Comparison of ENCODE assay signal across 9 cellular contexts in the genomic region with DNA sequence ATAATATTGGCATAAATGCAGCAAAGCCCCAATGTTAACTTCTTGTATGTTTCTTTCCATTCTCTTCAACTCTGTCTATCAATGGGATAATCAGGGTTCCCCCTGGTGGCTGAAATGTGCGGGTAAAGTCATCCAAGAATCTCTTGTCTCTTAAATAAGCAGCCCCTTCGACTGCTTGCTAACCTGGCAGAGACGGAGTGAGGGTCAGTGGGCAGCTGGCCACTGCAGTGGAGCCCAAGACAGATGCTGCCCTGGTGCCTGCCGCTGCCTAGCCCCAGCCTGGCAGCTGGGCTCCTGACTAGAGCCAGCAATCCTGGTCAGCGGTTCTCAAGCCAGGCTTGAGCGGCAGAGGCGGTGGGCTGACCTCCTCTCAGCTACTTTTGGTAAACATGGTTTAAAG.
DNase-seq lines count a peak whose midpoint lies in the region; FAIRE-seq and TF ChIP-seq lines count a peak whose summit lies in the region.
"Had no signal": no experiment of that assay in that cellular context is flagged by ENCODE, and none has a peak within 500 bp of the region (broad histone marks: within the 10 kb centered on the region; RNA-seq: fewer than 3 reads in every experiment).

No MANE protein-coding gene starts in this region.

- no peaks in the 10 kb centered on the region for H3K9me2 ChIP-seq in SK-N-SH

- H3K9me3 ChIP-seq in SK-N-SH (no peaks in the 10 kb centered on the region), breast epithelium (no peaks in the 10 kb centered on the region), keratinocyte (ENCODE audit: control insufficient read depth, low read depth, low read length) (no peaks in the 10 kb centered on the region)

- H3K9me1 ChIP-seq in keratinocyte (ENCODE audit: control insufficient read depth, extremely low read depth, insufficient read depth, low read length), result no peaks in the 10 kb centered on the region

- POLR2A ChIA-PET in SK-N-SH (lab: Yijun Ruan, JAX), result no interaction called here

- no peak for TF ChIP-seq POLR2A in breast epithelium (IDR thresholded peaks at IDR 0.05)

- H3K4me1 ChIP-seq in SK-N-SH (ENCODE audit: control insufficient read depth in 1 of 2, insufficient read depth in 2 of 2, low read depth in 1 of 2, low read length in 1 of 2), result no peaks in the 10 kb centered on the region; a peak in 1 of 4 replicates
- no peaks in the 10 kb centered on the region for H3K4me1 ChIP-seq in breast epithelium
- H3K4me1 ChIP-seq in keratinocyte (ENCODE audit: control insufficient read depth, extremely low read depth, insufficient read depth, low read length), result peaks cover 5% of the 10 kb centered on the region

- peak; percentile 91 for TF ChIP-seq CTCF in 22Rv1 (IDR thresholded peaks at IDR 0.05)
- TF ChIP-seq CTCF in GM10266 (IDR thresholded peaks at IDR 0.05; ENCODE audit: control insufficient read depth, insufficient read depth, low read depth, missing control alignments), result peak; percentile 49
- TF ChIP-seq CTCF in LNCAP (IDR thresholded peaks at IDR 0.05), result peak; percentile 79
- TF ChIP-seq CTCF in SK-N-SH (IDR thresholded peaks at IDR 0.05), result peak; percentile 98
- TF ChIP-seq CTCF in breast epithelium (IDR thresholded peaks at IDR 0.05), result peak; percentile 50 to 77 (median 66)
- TF ChIP-seq CTCF in keratinocyte (optimal IDR thresholded peaks at IDR 0.05 in 1 of 3, IDR thresholded peaks at IDR 0.05 in 1 of 3, conservative IDR thresholded peaks at IDR 0.05 in 1 of 3; ENCODE audit: extremely low read depth in 1 of 3, insufficient read depth in 2 of 3, low read length in 3 of 3), result peak; percentile 54 to 79 (median 69)

- peak overlapping the region in 1 of 2 experiments; percentile 21; a peak in 1 of 4 replicates for H3K4me3 ChIP-seq in SK-N-SH (ENCODE audit: low read depth in 2 of 2, low read length in 1 of 2)
- H3K4me3 ChIP-seq in breast epithelium, result peak overlapping the region in 1 of 3 donors; percentile 39
- no peak overlapping the region for H3K4me3 ChIP-seq in keratinocyte (ENCODE audit: control insufficient read depth in 2 of 3, extremely low read depth in 1 of 3, insufficient read depth in 2 of 3, low read depth in 1 of 3, low read length in 3 of 3)

- H3K27me3 ChIP-seq in SK-N-SH (ENCODE audit: insufficient read depth) (peaks cover 35% of the 10 kb centered on the region; the same call in 1 of the 2 replicates), breast epithelium (no peaks in the 10 kb centered on the region), keratinocyte (ENCODE audit: control insufficient read depth, extremely low read depth, insufficient read depth, low read length) (no peaks in the 10 kb centered on the region)

- H2AFZ ChIP-seq in SK-N-SH (ENCODE audit: low read depth), result no peak overlapping the region
- no peak overlapping the region for H2AFZ ChIP-seq in keratinocyte (ENCODE audit: control insufficient read depth, low read length)

- H3K4me2 ChIP-seq in SK-N-SH, result peak overlapping the region; percentile 25; the same call in 1 of the 2 replicates
- H3K4me2 ChIP-seq in keratinocyte (ENCODE audit: control insufficient read depth, extremely low read depth, insufficient read depth, low read depth, low read length), result no peak overlapping the region

- H3K79me2 ChIP-seq in SK-N-SH (ENCODE audit: insufficient read depth) (no peaks in the 10 kb centered on the region), keratinocyte (ENCODE audit: control insufficient read depth, insufficient read depth, low read length) (no peaks in the 10 kb centered on the region)

- DNase-seq in GM10266 (ENCODE audit: extremely low spot score) (peak; percentile 29), SK-N-SH (peak; percentile 59), breast epithelium (ENCODE audit: low spot score in 2 of 2) (peak; percentile 56 to 66), keratinocyte (ENCODE audit: low read depth, low spot score) (no peak), GM19238 (ENCODE audit: insufficient read length, low spot score) (no peak)
- peak; percentile 47 to 50 for DNase-seq in stimulated activated CD4-positive, alpha-beta T cell treated with anti-CD3 and anti-CD28 coated beads, Interleukin-2, amount 100 ng/mL, for 24 hours

- no peaks in the 10 kb centered on the region for H4K20me1 ChIP-seq in SK-N-SH (ENCODE audit: insufficient read depth)
- no peaks in the 10 kb centered on the region for H4K20me1 ChIP-seq in keratinocyte (ENCODE audit: control insufficient read depth, extremely low read depth, insufficient read depth, low read length)

- no peaks in the 10 kb centered on the region for H3F3A ChIP-seq in SK-N-SH (replicated peaks; ENCODE audit: insufficient read depth)

- intact Hi-C loops in breast epithelium (cut with DNase I; ENCODE audit: low total_unique reads), result no loop called here

- H3K9ac ChIP-seq in SK-N-SH (no peak overlapping the region), keratinocyte (ENCODE audit: control insufficient read depth, extremely low read depth, insufficient read depth, low read length) (no peak overlapping the region)

- H3K27ac ChIP-seq in 22Rv1 (peak overlapping the region; percentile 66), SK-N-SH (ENCODE audit: low read depth in 2 of 2, low read length in 1 of 2) (no peak overlapping the region), breast epithelium (peak overlapping the region in 1 of 2 donors; percentile 29), keratinocyte (ENCODE audit: control insufficient read depth, insufficient read depth, low read length) (no peak overlapping the region)
- H3K27ac ChIP-seq: epithelial cell of prostate had no signal

- CTCF ChIA-PET in SK-N-SH (lab: Yijun Ruan, JAX), result interaction anchor here (0.8 to 2.6 kb wide), 14 partner anchors 8 to 975 kb away, joined by 3 to 13 read pairs (median 5); partner anchors contain the start of gene ZPBP

- FAIRE-seq in keratinocyte (lab: Jason Lieb, UNC), result peak; percentile 23

- dilution Hi-C loops in keratinocyte (cut with MboI; ENCODE audit: extremely low pct_ligation_motif_present, low sequenced_read_pairs), result no loop called here

- 37% methylated on average over 7 of the region's 7 CpGs for whole genome bisulfite sequencing in SK-N-SH (ENCODE audit: low lambda C conversion rate)

- no peak for TF ChIP-seq EP300 in SK-N-SH (IDR thresholded peaks at IDR 0.05; ENCODE audit: borderline replicate concordance in 1 of 2, low read depth in 1 of 2, low read length in 1 of 2)

- H3K36me3 ChIP-seq in SK-N-SH (replicated peaks in 1 of 2; ENCODE audit: control insufficient read depth in 1 of 2, insufficient read depth in 2 of 2, low read length in 1 of 2), result no peaks in the 10 kb centered on the region
- H3K36me3 ChIP-seq in breast epithelium, result no peaks in the 10 kb centered on the region
- H3K36me3 ChIP-seq in keratinocyte (ENCODE audit: control insufficient read depth in 2 of 2, extremely low read depth in 1 of 2, insufficient read depth in 2 of 2, low read length in 2 of 2), result no peaks in the 10 kb centered on the region

- TF ChIP-seq RAD21 in SK-N-SH (IDR thresholded peaks at IDR 0.05; ENCODE audit: low read length), result peak; percentile 68

TF ChIP-seq in SK-N-SH, 30 proteins besides CTCF, POLR2A, EP300 and RAD21:
- TF ChIP-seq ZBTB33 (IDR thresholded peaks at IDR 0.05; ENCODE audit: borderline replicate concordance, low read depth) (no peak), SMC3 (IDR thresholded peaks at IDR 0.05; ENCODE audit: low read depth, low read length) (peak; percentile 73)

Comparison
In these comparisons a context has a peak if more than half of its experiments do, and no peak if none do; other contexts are left out.
1. DNase-seq: peak in GM10266 (single experiment), SK-N-SH (single experiment), breast epithelium (2 of 2) and stimulated activated CD4-positive, alpha-beta T cell treated with anti-CD3 and anti-CD28 coated beads, Interleukin-2, amount 100 ng/mL, for 24 hours (2 of 2); none in keratinocyte (single experiment) and GM19238 (single experiment).
2. Peak in every context shown above with its lines, with median percentiles within 50 percentile points of each other: CTCF ChIP-seq.